In genomic region chr2:113877651-113878594, GRCh38 we compare ENCODE assay signal across 8 cellular contexts. TPM values are rescaled to one million over a fixed set of nuclear protein-coding genes. Genes with fewer than 3 reads are reported as not detected.
DNase-seq lines count a peak whose midpoint lies in the region; ATAC-seq, FAIRE-seq and TF ChIP-seq lines count a peak whose summit lies in the region.

No MANE protein-coding gene starts in this region.

- no peaks in the 10 kb centered on the region for H3K9me3 Mint-ChIP-seq in T-helper 1 cell treated with Interleukin-12 subunit alpha and Interleukin-12 subunit beta and Interleukin-4 antibody, amounts not matched to agents 30 μg/mL and 1 μg/mL, for 36 hours

- intact Hi-C loops in Right ventricle myocardium superior (cut with DNase I) = no loop called here

- FAIRE-seq in urothelium cell line (lab: Jason Lieb, UNC) (no peak), HTR-8/SVneo (lab: Jason Lieb, UNC) (no peak)

- DNase-seq in Right ventricle myocardium superior = no peak
- no peak for DNase-seq in right atrium auricular region (ENCODE audit: low spot score)
- no peak for DNase-seq in cardiac muscle cell (ENCODE audit: low read depth in 1 of 2, low spot score in 1 of 2)
- DNase-seq in urothelium cell line (ENCODE audit: low spot score) = peak; percentile 37
- DNase-seq in NCI-H146 treated with DMSO at 0.1 percent for 48 hours (lab: John Stamatoyannopoulos, UW; ENCODE audit: unreplicated experiment) = no peak
- DNase-seq in HTR-8/SVneo (ENCODE audit: insufficient read length, low spot score) = no peak

- H3K27me3 ChIP-seq in right atrium auricular region = no peaks in the 10 kb centered on the region
- no peaks in the 10 kb centered on the region for H3K27me3 ChIP-seq in cardiac muscle cell

- H3K9me3 ChIP-seq in right atrium auricular region (no peaks in the 10 kb centered on the region), cardiac muscle cell (ENCODE audit: low read depth) (no peaks in the 10 kb centered on the region)

- H3K4me3 ChIP-seq in right atrium auricular region (no peak overlapping the region), cardiac muscle cell (no peak overlapping the region)

- H3K36me3 Mint-ChIP-seq in T-helper 1 cell treated with Interleukin-12 subunit alpha and Interleukin-12 subunit beta and Interleukin-4 antibody, amounts not matched to agents 30 μg/mL and 1 μg/mL, for 36 hours (ENCODE audit: low read depth) = peaks cover 35% of the 10 kb centered on the region

- peak overlapping the region; percentile 90 for H3K27ac Mint-ChIP-seq in T-helper 1 cell treated with Interleukin-12 subunit alpha and Interleukin-12 subunit beta and Interleukin-4 antibody, amounts not matched to agents 30 μg/mL and 1 μg/mL, for 36 hours

- TF ChIP-seq CTCF in right atrium auricular region (IDR thresholded peaks at IDR 0.05) (no peak), cardiac muscle cell (IDR thresholded peaks at IDR 0.05; ENCODE audit: low read depth, low read length) (no peak)

- no peaks in the 10 kb centered on the region for H3K27me3 Mint-ChIP-seq in T-helper 1 cell treated with Interleukin-12 subunit alpha and Interleukin-12 subunit beta and Interleukin-4 antibody, amounts not matched to agents 30 μg/mL and 1 μg/mL, for 36 hours (ENCODE audit: low read depth)

- peak overlapping the region; percentile 47 for H3K4me3 Mint-ChIP-seq in T-helper 1 cell treated with Interleukin-12 subunit alpha and Interleukin-12 subunit beta and Interleukin-4 antibody, amounts not matched to agents 30 μg/mL and 1 μg/mL, for 36 hours

- H3K36me3 ChIP-seq in right atrium auricular region = no peaks in the 10 kb centered on the region
- H3K36me3 ChIP-seq in cardiac muscle cell = no peaks in the 10 kb centered on the region

- peaks cover 0 to 13% of the 10 kb centered on the region in 2 donors for H3K4me1 ChIP-seq in right atrium auricular region
- H3K4me1 ChIP-seq in cardiac muscle cell (ENCODE audit: low read depth) = no peaks in the 10 kb centered on the region

- ATAC-seq in Right ventricle myocardium superior (ENCODE audit: poor library complexity) (peak; percentile 44), GM21367 (IDR thresholded peaks at IDR 0.05; ENCODE audit: unreplicated experiment) (no peak)

- H3K27ac ChIP-seq in right atrium auricular region = peak overlapping the region in 1 of 2 donors; percentile 18
- H3K27ac ChIP-seq in cardiac muscle cell = peak overlapping the region; percentile 34

- H3K4me1 Mint-ChIP-seq in T-helper 1 cell treated with Interleukin-12 subunit alpha and Interleukin-12 subunit beta and Interleukin-4 antibody, amounts not matched to agents 30 μg/mL and 1 μg/mL, for 36 hours (ENCODE audit: low read depth) = peaks cover 51% of the 10 kb centered on the region

RNA-seq across cellular contexts. Expression of gene ACTR3, which starts 12.0 kb away (rescaled TPM):
- total RNA-seq in Right ventricle myocardium superior (106 TPM), right atrium auricular region (10 to 100 TPM; 68.5 to 70.5 TPM), cardiac muscle cell (64.5 and 69.7 TPM in 2 replicates)
- 125 and 126 TPM in 2 replicates for polyA plus RNA-seq in cardiac muscle cell
